Comparison of ENCODE assay signal across 9 cellular contexts in the genomic region with DNA sequence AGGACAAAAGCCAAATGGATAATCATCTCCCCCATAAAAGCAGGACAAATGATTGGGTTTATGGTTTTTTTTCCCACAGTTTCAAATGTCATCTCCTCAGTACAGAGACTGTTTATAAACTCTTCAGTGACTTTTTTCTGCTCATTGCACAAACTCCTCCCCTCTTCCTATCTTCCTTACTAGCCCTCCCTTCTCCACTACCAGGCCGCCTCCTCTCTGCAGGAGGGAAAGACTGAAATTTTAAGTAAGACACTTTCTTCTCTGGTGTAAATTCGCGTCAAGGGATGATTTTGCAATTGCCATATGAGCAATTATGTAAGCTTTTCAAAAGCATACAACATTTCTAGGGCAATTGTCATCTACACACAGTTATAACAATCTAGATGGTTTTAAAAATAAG. TPM values are rescaled to one million over a fixed set of nuclear protein-coding genes. Genes with fewer than 3 reads are reported as not detected.
DNase-seq lines count a peak whose midpoint lies in the region; ATAC-seq, FAIRE-seq and TF ChIP-seq lines count a peak whose summit lies in the region.
"Had no signal": no experiment of that assay in that cellular context is flagged by ENCODE, and none has a peak within 500 bp of the region (broad histone marks: within the 10 kb centered on the region; RNA-seq: fewer than 3 reads in every experiment).

No MANE protein-coding gene starts in this region.

- no peaks in the 10 kb centered on the region for H3K9me3 ChIP-seq in hepatocyte (ENCODE audit: low read depth)

- H3K4me1 ChIP-seq in hepatocyte (ENCODE audit: insufficient read depth): peaks cover 14% of the 10 kb centered on the region

- WGBS in hepatocyte (ENCODE audit: low lambda C conversion rate, missing lambda C conversion rate): 40% methylated on average over 3 of the region's 3 CpGs

- FAIRE-seq in A204.1 (lab: Jason Lieb, UNC) (peak; percentile 93), H54 (lab: Jason Lieb, UNC) (peak; percentile 11)

- H3K4me3 ChIP-seq in hepatocyte: no peak overlapping the region

- H3K36me3 ChIP-seq in hepatocyte (replicated peaks; ENCODE audit: insufficient read depth, low read depth): no peaks in the 10 kb centered on the region

- H3K4me2 ChIP-seq in hepatocyte: peak overlapping the region; percentile 43

- H4K20me1 ChIP-seq in hepatocyte (ENCODE audit: insufficient read depth, poor library complexity, severe bottlenecking): no peaks in the 10 kb centered on the region

- TF ChIP-seq POLR2A in H54 (IDR thresholded peaks at IDR 0.05; ENCODE audit: low read depth, low read length): no peak

- no peak overlapping the region for H2AFZ ChIP-seq in hepatocyte

- no peak for TF ChIP-seq CTCF in hepatocyte (IDR thresholded peaks at IDR 0.05; ENCODE audit: poor library complexity)

- H3K27ac ChIP-seq in hepatocyte: peak overlapping the region; percentile 32

- H3K27me3 ChIP-seq in hepatocyte: no peaks in the 10 kb centered on the region

- in situ Hi-C loops in SK-MEL-5 (cut with HindIII; ENCODE audit: low pct_unique_long_range_greater_than_20kb, low sequenced_read_pairs): no loop called here

- no peak for ATAC-seq in GM18858 (IDR thresholded peaks at IDR 0.05; ENCODE audit: unreplicated experiment)

- H3K79me2 ChIP-seq in hepatocyte: no peaks in the 10 kb centered on the region

- DNase-seq in H54 (ENCODE audit: insufficient read length, low spot score) (no peak), SK-MEL-5 (ENCODE audit: low read depth, low spot score) (peak; percentile 37), hepatocyte (ENCODE audit: low spot score) (peak; percentile 10), SHP77 treated with DMSO at 0.1 percent for 48 hours (lab: John Stamatoyannopoulos, UW) (no peak), DMS79 treated with DMSO at 0.1 percent for 48 hours (lab: John Stamatoyannopoulos, UW) (no peak), HUDEP-2 (lab: John Stamatoyannopoulos, UW; ENCODE audit: unreplicated experiment in 76 of 76) (no peak)
- DNase-seq: activated B cell treated with CpG ODN at 0.5 μM for 24 hours had no signal

- no peaks in the 10 kb centered on the region for H3K9me2 ChIP-seq in hepatocyte (replicated peaks; ENCODE audit: insufficient read depth)

RNA-seq across cellular contexts. Expression of gene BTG1, which starts 37.0 kb away (rescaled TPM):
- total RNA-seq in SK-MEL-5 (2014; rRNA removed; shearing (Covaris generic)): 12.5 and 18.5 TPM in 2 replicates
- 37.8 and 41.0 TPM in 2 replicates for polyA plus RNA-seq in SK-MEL-5 (2015; cell fraction: cytosol; rRNA removed)
- 17.1 and 31.5 TPM in 2 replicates for polyA plus RNA-seq in SK-MEL-5 (2015; cell fraction: nucleus; rRNA removed)
- total RNA-seq in hepatocyte: 61.2 and 72.0 TPM in 2 replicates
- polyA plus RNA-seq in hepatocyte: 146 and 160 TPM in 2 replicates

Comparison
In these comparisons a context has a peak if more than half of its experiments do, and no peak if none do; other contexts are left out.
1. DNase-seq: peak in SK-MEL-5 (single experiment) and hepatocyte (single experiment); none in H54 (single experiment), SHP77 treated with DMSO at 0.1 percent for 48 hours (single experiment), DMS79 treated with DMSO at 0.1 percent for 48 hours (single experiment) and HUDEP-2 (0 of 76).